Comparison of ENCODE assay signal across 1 cellular context in genomic region chr6:43733471-43734293, GRCh38.
TF ChIP-seq lines count a peak whose summit lies in the region.

No MANE protein-coding gene starts in this region.

TF ChIP-seq in H1, 55 proteins besides CTCF, POLR2A, EP300 and RAD21:
- TF ChIP-seq, protein P1, sequence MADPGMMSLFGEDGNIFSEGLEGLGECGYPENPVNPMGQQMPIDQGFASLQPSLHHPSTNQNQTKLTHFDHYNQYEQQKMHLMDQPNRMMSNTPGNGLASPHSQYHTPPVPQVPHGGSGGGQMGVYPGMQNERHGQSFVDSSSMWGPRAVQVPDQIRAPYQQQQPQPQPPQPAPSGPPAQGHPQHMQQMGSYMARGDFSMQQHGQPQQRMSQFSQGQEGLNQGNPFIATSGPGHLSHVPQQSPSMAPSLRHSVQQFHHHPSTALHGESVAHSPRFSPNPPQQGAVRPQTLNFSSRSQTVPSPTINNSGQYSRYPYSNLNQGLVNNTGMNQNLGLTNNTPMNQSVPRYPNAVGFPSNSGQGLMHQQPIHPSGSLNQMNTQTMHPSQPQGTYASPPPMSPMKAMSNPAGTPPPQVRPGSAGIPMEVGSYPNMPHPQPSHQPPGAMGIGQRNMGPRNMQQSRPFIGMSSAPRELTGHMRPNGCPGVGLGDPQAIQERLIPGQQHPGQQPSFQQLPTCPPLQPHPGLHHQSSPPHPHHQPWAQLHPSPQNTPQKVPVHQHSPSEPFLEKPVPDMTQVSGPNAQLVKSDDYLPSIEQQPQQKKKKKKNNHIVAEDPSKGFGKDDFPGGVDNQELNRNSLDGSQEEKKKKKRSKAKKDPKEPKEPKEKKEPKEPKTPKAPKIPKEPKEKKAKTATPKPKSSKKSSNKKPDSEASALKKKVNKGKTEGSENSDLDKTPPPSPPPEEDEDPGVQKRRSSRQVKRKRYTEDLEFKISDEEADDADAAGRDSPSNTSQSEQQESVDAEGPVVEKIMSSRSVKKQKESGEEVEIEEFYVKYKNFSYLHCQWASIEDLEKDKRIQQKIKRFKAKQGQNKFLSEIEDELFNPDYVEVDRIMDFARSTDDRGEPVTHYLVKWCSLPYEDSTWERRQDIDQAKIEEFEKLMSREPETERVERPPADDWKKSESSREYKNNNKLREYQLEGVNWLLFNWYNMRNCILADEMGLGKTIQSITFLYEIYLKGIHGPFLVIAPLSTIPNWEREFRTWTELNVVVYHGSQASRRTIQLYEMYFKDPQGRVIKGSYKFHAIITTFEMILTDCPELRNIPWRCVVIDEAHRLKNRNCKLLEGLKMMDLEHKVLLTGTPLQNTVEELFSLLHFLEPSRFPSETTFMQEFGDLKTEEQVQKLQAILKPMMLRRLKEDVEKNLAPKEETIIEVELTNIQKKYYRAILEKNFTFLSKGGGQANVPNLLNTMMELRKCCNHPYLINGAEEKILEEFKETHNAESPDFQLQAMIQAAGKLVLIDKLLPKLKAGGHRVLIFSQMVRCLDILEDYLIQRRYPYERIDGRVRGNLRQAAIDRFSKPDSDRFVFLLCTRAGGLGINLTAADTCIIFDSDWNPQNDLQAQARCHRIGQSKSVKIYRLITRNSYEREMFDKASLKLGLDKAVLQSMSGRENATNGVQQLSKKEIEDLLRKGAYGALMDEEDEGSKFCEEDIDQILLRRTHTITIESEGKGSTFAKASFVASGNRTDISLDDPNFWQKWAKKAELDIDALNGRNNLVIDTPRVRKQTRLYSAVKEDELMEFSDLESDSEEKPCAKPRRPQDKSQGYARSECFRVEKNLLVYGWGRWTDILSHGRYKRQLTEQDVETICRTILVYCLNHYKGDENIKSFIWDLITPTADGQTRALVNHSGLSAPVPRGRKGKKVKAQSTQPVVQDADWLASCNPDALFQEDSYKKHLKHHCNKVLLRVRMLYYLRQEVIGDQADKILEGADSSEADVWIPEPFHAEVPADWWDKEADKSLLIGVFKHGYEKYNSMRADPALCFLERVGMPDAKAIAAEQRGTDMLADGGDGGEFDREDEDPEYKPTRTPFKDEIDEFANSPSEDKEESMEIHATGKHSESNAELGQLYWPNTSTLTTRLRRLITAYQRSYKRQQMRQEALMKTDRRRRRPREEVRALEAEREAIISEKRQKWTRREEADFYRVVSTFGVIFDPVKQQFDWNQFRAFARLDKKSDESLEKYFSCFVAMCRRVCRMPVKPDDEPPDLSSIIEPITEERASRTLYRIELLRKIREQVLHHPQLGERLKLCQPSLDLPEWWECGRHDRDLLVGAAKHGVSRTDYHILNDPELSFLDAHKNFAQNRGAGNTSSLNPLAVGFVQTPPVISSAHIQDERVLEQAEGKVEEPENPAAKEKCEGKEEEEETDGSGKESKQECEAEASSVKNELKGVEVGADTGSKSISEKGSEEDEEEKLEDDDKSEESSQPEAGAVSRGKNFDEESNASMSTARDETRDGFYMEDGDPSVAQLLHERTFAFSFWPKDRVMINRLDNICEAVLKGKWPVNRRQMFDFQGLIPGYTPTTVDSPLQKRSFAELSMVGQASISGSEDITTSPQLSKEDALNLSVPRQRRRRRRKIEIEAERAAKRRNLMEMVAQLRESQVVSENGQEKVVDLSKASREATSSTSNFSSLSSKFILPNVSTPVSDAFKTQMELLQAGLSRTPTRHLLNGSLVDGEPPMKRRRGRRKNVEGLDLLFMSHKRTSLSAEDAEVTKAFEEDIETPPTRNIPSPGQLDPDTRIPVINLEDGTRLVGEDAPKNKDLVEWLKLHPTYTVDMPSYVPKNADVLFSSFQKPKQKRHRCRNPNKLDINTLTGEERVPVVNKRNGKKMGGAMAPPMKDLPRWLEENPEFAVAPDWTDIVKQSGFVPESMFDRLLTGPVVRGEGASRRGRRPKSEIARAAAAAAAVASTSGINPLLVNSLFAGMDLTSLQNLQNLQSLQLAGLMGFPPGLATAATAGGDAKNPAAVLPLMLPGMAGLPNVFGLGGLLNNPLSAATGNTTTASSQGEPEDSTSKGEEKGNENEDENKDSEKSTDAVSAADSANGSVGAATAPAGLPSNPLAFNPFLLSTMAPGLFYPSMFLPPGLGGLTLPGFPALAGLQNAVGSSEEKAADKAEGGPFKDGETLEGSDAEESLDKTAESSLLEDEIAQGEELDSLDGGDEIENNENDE (IDR thresholded peaks at IDR 0.05; ENCODE audit: insufficient replicate concordance, low read length), result no peak
- TF ChIP-seq MAFK (IDR thresholded peaks at IDR 0.05; ENCODE audit: low read depth, low read length) (no peak), BRCA1 (IDR thresholded peaks at IDR 0.05; ENCODE audit: low read depth, low read length) (no peak), CTBP2 (IDR thresholded peaks at IDR 0.05; ENCODE audit: borderline replicate concordance, insufficient read depth, insufficient read length, low read length) (no peak), NANOG (IDR thresholded peaks at IDR 0.05; ENCODE audit: insufficient read depth, low read depth, low read length, poor library complexity, severe bottlenecking) (no peak), JUN (IDR thresholded peaks at IDR 0.05; ENCODE audit: low read depth, low read length) (no peak), ASH2L (IDR thresholded peaks at IDR 0.05; ENCODE audit: low read length) (no peak), CEBPB (IDR thresholded peaks at IDR 0.05; ENCODE audit: low read depth, low read length) (no peak), SP4 (IDR thresholded peaks at IDR 0.05; ENCODE audit: low read length) (no peak), TEAD4 (IDR thresholded peaks at IDR 0.05; ENCODE audit: low read depth, low read length) (no peak)
- TF ChIP-seq, protein P2, sequence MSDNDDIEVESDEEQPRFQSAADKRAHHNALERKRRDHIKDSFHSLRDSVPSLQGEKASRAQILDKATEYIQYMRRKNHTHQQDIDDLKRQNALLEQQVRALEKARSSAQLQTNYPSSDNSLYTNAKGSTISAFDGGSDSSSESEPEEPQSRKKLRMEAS (IDR thresholded peaks at IDR 0.05), result no peak
